ENCODE assay signal across 22 cellular contexts in the genomic region with DNA sequence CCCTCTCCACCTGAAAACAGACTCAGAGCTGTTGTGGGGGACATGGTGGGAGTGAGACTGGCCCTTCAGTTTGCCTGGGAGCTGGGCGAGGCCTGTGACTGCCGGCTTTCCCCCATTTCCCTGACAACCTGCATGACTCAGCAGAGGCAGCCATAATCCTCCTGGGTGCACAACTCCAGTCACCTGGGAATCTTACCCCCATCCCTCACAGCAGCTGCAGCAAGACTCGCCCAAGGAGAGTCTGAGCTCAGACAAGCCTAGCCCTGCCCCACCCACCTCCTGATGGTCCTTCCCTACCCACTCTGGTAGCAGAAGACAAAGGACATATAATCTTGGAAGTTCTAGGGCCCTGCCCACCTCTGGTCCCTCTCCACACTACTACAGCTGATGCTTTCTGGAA.
"Had no signal": no experiment of that assay in that cellular context is flagged by ENCODE, and none has a peak within 500 bp of the region (broad histone marks: within the 10 kb centered on the region; RNA-seq: fewer than 3 reads in every experiment).

No MANE protein-coding gene starts in this region.

- H3K9me3 ChIP-seq: Peyer's patch, SJSA1 had no signal

- H3K4me1 ChIP-seq: Peyer's patch, SJSA1 had no signal

- H3K36me3 ChIP-seq: Peyer's patch, SJSA1 had no signal

- H3K4me3 ChIP-seq: Peyer's patch, SJSA1 had no signal

- H3K4me3 Mint-ChIP-seq: activated CD8-positive, alpha-beta T cell treated with anti-CD3 and anti-CD28 coated beads, Interleukin-2, amount 10 ng/mL, durations not matched to agents 7 days and 5 days; activated naive CD4-positive, alpha-beta T cell treated with anti-CD3 and anti-CD28 coated beads for 36 hours; activated naive CD8-positive, alpha-beta T cell; activated T-cell treated with anti-CD3 and anti-CD28 coated beads, Interleukin-2, amount 50 U/mL, for 4 hours; brain; T-helper 1 cell treated with Interleukin-12 subunit alpha and Interleukin-12 subunit beta and Interleukin-4 antibody, amounts not matched to agents 30 μg/mL and 1 μg/mL, for 36 hours had no signal

- DNase-seq: activated CD4-positive, alpha-beta T cell treated with anti-CD3 and anti-CD28 coated beads for 4 hours; activated CD4-positive, alpha-beta T cell treated with anti-CD3 and anti-CD28 coated beads, Interleukin-2, amount 50 U/mL, for 4 hours; activated CD8-positive, alpha-beta T cell treated with anti-CD3 and anti-CD28 coated beads, Interleukin-2, amount 10 ng/mL, durations not matched to agents 7 days and 5 days; activated gamma-delta T cell; activated naive CD4-positive, alpha-beta T cell treated with anti-CD3 and anti-CD28 coated beads for 36 hours; activated T-cell treated with anti-CD3 and anti-CD28 coated beads, Interleukin-2, amount 50 U/mL, for 4 hours; amygdala; cerebellar nuclear complex; KG1; NCI-H1048; NCI-H146; NCI-H187 treated with DMSO at 0.1 percent for 48 hours; NCI-H2107; NCI-H510A treated with DMSO at 0.1 percent for 48 hours; Peyer's patch; SHP77 had no signal

- ATAC-seq: activated CD4-positive, CD25-positive, alpha-beta regulatory T cell treated with anti-CD3 and anti-CD28 coated beads, Interleukin-2, amount 50 U/mL, for 24 hours; activated CD8-positive, alpha-beta T cell treated with anti-CD3 and anti-CD28 coated beads, Interleukin-2, amount 10 ng/mL, durations not matched to agents 7 days and 5 days; activated T-cell treated with anti-CD3 and anti-CD28 coated beads, Interleukin-2, amount 50 U/mL, for 4 hours; SK-N-SH treated with all-trans-retinoic acid at 6 μM for 48 hours had no signal

- H3K27ac Mint-ChIP-seq: activated CD8-positive, alpha-beta T cell treated with anti-CD3 and anti-CD28 coated beads, Interleukin-2, amount 10 ng/mL, durations not matched to agents 7 days and 5 days; activated naive CD4-positive, alpha-beta T cell treated with anti-CD3 and anti-CD28 coated beads for 36 hours; activated naive CD8-positive, alpha-beta T cell; brain; T-helper 1 cell treated with Interleukin-12 subunit alpha and Interleukin-12 subunit beta and Interleukin-4 antibody, amounts not matched to agents 30 μg/mL and 1 μg/mL, for 36 hours had no signal

- H3K36me3 Mint-ChIP-seq: brain had no signal

- H3K27me3 Mint-ChIP-seq: activated naive CD8-positive, alpha-beta T cell; brain had no signal

- H3K4me1 Mint-ChIP-seq: brain had no signal
